Comparison of ENCODE assay signal across 8 cellular contexts in the genomic region with DNA sequence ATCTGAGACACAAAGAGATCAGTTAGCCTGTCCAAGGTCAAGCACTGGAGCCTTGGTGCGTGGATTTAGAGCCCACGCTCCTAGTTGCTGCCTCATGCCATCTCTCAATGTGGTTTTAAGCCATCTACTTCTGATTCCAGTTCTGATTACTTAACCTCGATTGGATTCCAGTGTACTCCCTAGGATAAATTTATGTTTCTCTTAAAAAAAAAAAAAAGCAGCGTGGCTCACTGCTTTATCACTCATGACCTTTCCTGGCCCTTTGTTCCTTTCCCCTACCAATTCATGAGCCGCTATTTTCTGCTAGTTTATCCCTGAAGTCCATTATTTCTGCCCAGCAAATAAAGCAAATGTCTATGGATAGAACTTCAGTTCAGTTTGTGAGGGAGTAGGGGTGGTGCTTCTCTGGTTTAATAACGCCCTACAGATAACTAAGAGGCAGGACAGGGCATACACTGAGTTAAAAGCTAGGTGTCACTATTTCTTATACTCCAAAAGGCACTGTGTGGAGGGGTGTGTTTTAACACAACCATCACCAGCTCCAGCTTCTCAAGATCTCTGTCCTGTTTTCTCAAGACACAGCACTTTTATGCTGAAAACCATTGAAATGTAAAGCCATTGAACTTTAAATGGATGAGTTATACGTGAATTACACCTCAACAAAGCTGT. TPM values are rescaled to one million over a fixed set of nuclear protein-coding genes. Genes with fewer than 3 reads are reported as not detected.
DNase-seq lines count a peak whose midpoint lies in the region; ATAC-seq and TF ChIP-seq lines count a peak whose summit lies in the region.

No MANE protein-coding gene starts in this region.

- H2BK5ac ChIP-seq in IMR-90 (ENCODE audit: low read depth, low read length, poor library complexity, severe bottlenecking), result no peak overlapping the region

- no peak overlapping the region for H4K91ac ChIP-seq in IMR-90 (ENCODE audit: insufficient read depth, low read depth, low read length)

- CTCF ChIA-PET in IMR-90 (lab: Yijun Ruan, JAX), result interaction anchor here (3.6 kb wide), 1 partner anchor 393 kb away, joined by 32 read pairs; no protein-coding TSS in a partner anchor

- H2AFZ ChIP-seq in IMR-90 (replicated peaks; ENCODE audit: low read length, poor library complexity) (no peak overlapping the region), neural cell (ENCODE audit: low read depth, low read length) (no peak overlapping the region)

- dilution Hi-C loops in IMR-90 (cut with HindIII; ENCODE audit: low sequenced_read_pairs, unreplicated experiment), result no loop called here

- ATAC-seq in IMR-90 (ENCODE audit: low read depth), result peak; percentile 70
- ATAC-seq in GM21447 (IDR thresholded peaks at IDR 0.05; ENCODE audit: unreplicated experiment), result no peak
- ATAC-seq in aorta (ENCODE audit: low FRiP score), result no peak

- H4K5ac ChIP-seq in IMR-90 (ENCODE audit: low read depth, low read length), result no peak overlapping the region

- H2BK120ac ChIP-seq in IMR-90 (ENCODE audit: low read depth, low read length), result no peak overlapping the region

- intact Hi-C loops in IMR-90 (cut with micrococcal nuclease) (loop anchor here (10.0 kb wide), 1 partner anchor 642 kb away; no protein-coding TSS in a partner anchor), aorta (cut with DNase I) (loop anchor here in 1 of 2 donors (5.0 kb wide), 1 partner anchor 154 kb away; no protein-coding TSS in a partner anchor)

- H3K18ac ChIP-seq in IMR-90 (ENCODE audit: low read depth, low read length), result no peak overlapping the region

- H2BK20ac ChIP-seq in IMR-90 (ENCODE audit: low read depth, low read length), result no peak overlapping the region

- H3K79me1 ChIP-seq in IMR-90 (ENCODE audit: low read depth in 1 of 2, low read length in 2 of 2), result no peaks in the 10 kb centered on the region

- no peak for TF ChIP-seq POLR2A in IMR-90 (IDR thresholded peaks at IDR 0.05; ENCODE audit: low read depth, low read length)

- H3K4me2 ChIP-seq in IMR-90 (ENCODE audit: low read depth, low read length), result no peak overlapping the region
- H3K4me2 ChIP-seq in neural cell (ENCODE audit: low read length), result no peak overlapping the region

- peaks cover 12% of the 10 kb centered on the region for H3F3A ChIP-seq in neural cell (ENCODE audit: insufficient read depth, low read length, poor library complexity, severe bottlenecking)

- no peak overlapping the region for H4K8ac ChIP-seq in IMR-90 (ENCODE audit: low read depth in 2 of 2, low read length in 2 of 2)

- no peak for TF ChIP-seq RAD21 in IMR-90 (IDR thresholded peaks at IDR 0.05; ENCODE audit: low read length)
- TF ChIP-seq RAD21 in neural cell (conservative IDR thresholded peaks at IDR 0.05), result no peak

- H3K56ac ChIP-seq in IMR-90 (ENCODE audit: extremely low read depth, insufficient read depth, low read length), result no peak overlapping the region

- WGBS in IMR-90 (ENCODE audit: extremely low coverage in 2 of 2, insufficient read length in 1 of 2), 2 experiments, result no CpG with 5 or more reads among the region's 7 CpGs
- WGBS in aorta, 2 donors, result 43 to 48% methylated on average over 7 of the region's 7 CpGs

- peak; percentile 3 for DNase-seq in NCI-H1105 treated with DMSO at 0.1 percent for 48 hours (lab: John Stamatoyannopoulos, UW)
- no peak for DNase-seq in NCI-H1105 (lab: John Stamatoyannopoulos, UW)
- DNase-seq in IMR-90, result peak; percentile 19
- DNase-seq in brain microvascular endothelial cell, result peak; percentile 8
- no peak for DNase-seq in NCI-H187 treated with DMSO at 0.1 percent for 48 hours (lab: John Stamatoyannopoulos, UW)
- DNase-seq in aorta, result no peak

- H3K36me3 ChIP-seq in IMR-90 (ENCODE audit: control insufficient read depth, insufficient read depth, low read length) (no peaks in the 10 kb centered on the region), brain microvascular endothelial cell (replicated peaks) (no peaks in the 10 kb centered on the region), neural cell (ENCODE audit: insufficient read depth, low read length) (no peaks in the 10 kb centered on the region), aorta (ENCODE audit: control insufficient read depth in 1 of 2, insufficient read depth in 2 of 2, low read length in 1 of 2) (no peaks in the 10 kb centered on the region)

- no peak overlapping the region for H2BK15ac ChIP-seq in IMR-90 (ENCODE audit: low read depth, low read length)

- H3K14ac ChIP-seq in IMR-90 (replicated peaks; ENCODE audit: low read depth, low read length), result no peak overlapping the region

- peak; percentile 27; the same call in 1 of the 2 replicates for TF ChIP-seq CTCF in IMR-90 (conservative IDR thresholded peaks at IDR 0.05; ENCODE audit: low read depth, low read length)
- peak; percentile 42 for TF ChIP-seq CTCF in brain microvascular endothelial cell (IDR thresholded peaks at IDR 0.05; ENCODE audit: low read depth, low read length, missing control alignments)
- peak; percentile 41 for TF ChIP-seq CTCF in neural cell (IDR thresholded peaks at IDR 0.05; ENCODE audit: poor library complexity, severe bottlenecking)

- H2AK5ac ChIP-seq in IMR-90 (ENCODE audit: low read depth, low read length), result no peak overlapping the region

- TF ChIP-seq EP300 in neural cell (conservative IDR thresholded peaks at IDR 0.05; ENCODE audit: poor library complexity, severe bottlenecking), result no peak

- POLR2A ChIA-PET in IMR-90 (lab: Charles Lee; ENCODE audit: unreplicated experiment), result interaction anchor here (0.5 kb wide), 1 partner anchor 23 kb away, joined by 4 read pairs; no protein-coding TSS in a partner anchor

- H3K4me1 ChIP-seq in IMR-90 (ENCODE audit: control insufficient read depth, insufficient read depth, low read length), result peaks cover 1% of the 10 kb centered on the region; the same call in 1 of the 2 replicates
- no peaks in the 10 kb centered on the region for H3K4me1 ChIP-seq in aorta (ENCODE audit: control insufficient read depth in 1 of 2, insufficient read depth in 2 of 2, low read length in 2 of 2)

- no peak overlapping the region for H3K23ac ChIP-seq in IMR-90 (ENCODE audit: low read depth, low read length)

- in situ Hi-C loops in IMR-90 (cut with MboI; ENCODE audit: low sequenced_read_pairs), result no loop called here
- in situ Hi-C loops in brain microvascular endothelial cell (cut with HindIII; ENCODE audit: low pct_ligation_motif_present, low sequenced_read_pairs), result no loop called here

- H3K4me3 ChIP-seq in IMR-90 (ENCODE audit: insufficient read depth, low read depth, low read length), result no peak overlapping the region
- H3K4me3 ChIP-seq in brain microvascular endothelial cell (ENCODE audit: low read depth, low read length), result no peak overlapping the region
- no peak overlapping the region for H3K4me3 ChIP-seq in neural cell (ENCODE audit: low read length)
- no peak overlapping the region for H3K4me3 ChIP-seq in aorta (ENCODE audit: low read length in 2 of 2)

- H3K9ac ChIP-seq in IMR-90 (ENCODE audit: low read depth, low read length), result no peak overlapping the region
- H3K9ac ChIP-seq in neural cell (ENCODE audit: low read length), result no peak overlapping the region

- H3K79me2 ChIP-seq in neural cell (replicated peaks; ENCODE audit: insufficient read depth, low read length), result no peaks in the 10 kb centered on the region

- BruUV-seq in IMR-90 (replicated peaks; lab: Mats Ljungman, UMichigan), result no TSS peak

- no peak overlapping the region for H2AK9ac ChIP-seq in IMR-90 (replicated peaks; ENCODE audit: low read depth, low read length, poor library complexity)

- H3K9me2 ChIP-seq in neural cell (ENCODE audit: insufficient read depth, low read length), result no peaks in the 10 kb centered on the region

- H3K27me3 ChIP-seq in IMR-90 (ENCODE audit: control insufficient read depth, insufficient read depth, low read length) (peaks cover 16% of the 10 kb centered on the region), brain microvascular endothelial cell (replicated peaks) (no peaks in the 10 kb centered on the region), neural cell (ENCODE audit: insufficient read depth, low read depth, low read length) (no peaks in the 10 kb centered on the region), aorta (ENCODE audit: control insufficient read depth in 1 of 2, insufficient read depth in 2 of 2, low read length in 1 of 2) (no peaks in the 10 kb centered on the region)

- H3K27ac ChIP-seq in IMR-90 (ENCODE audit: insufficient read depth, low read length) (no peak overlapping the region), brain microvascular endothelial cell (no peak overlapping the region), neural cell (ENCODE audit: low read length) (peak overlapping the region; percentile 94), aorta (ENCODE audit: low read depth in 1 of 2, low read length in 2 of 2) (no peak overlapping the region)

- H3K9me3 ChIP-seq in IMR-90 (ENCODE audit: control insufficient read depth, insufficient read depth, low read length) (no peaks in the 10 kb centered on the region; the same call in 1 of the 2 replicates), neural cell (ENCODE audit: low read length) (no peaks in the 10 kb centered on the region), aorta (ENCODE audit: control insufficient read depth, low read length) (no peaks in the 10 kb centered on the region)

- no peak overlapping the region for H3K4ac ChIP-seq in IMR-90 (ENCODE audit: low read depth, low read length)

- no peaks in the 10 kb centered on the region for H4K20me1 ChIP-seq in IMR-90 (ENCODE audit: insufficient read depth, low read length)
- no peaks in the 10 kb centered on the region for H4K20me1 ChIP-seq in neural cell (ENCODE audit: insufficient read depth)

- no peaks in the 10 kb centered on the region for H3K9me1 ChIP-seq in IMR-90 (ENCODE audit: insufficient read depth, low read length)

TF ChIP-seq in neural cell, 6 proteins besides CTCF, POLR2A, EP300 and RAD21 (continues in another document):
- TF ChIP-seq POLR2AphosphoS5 (IDR thresholded peaks at IDR 0.05), result no peak
- TF ChIP-seq EZH2 (IDR thresholded peaks at IDR 0.05; ENCODE audit: borderline replicate concordance, insufficient read depth, low read length, poor library complexity, severe bottlenecking), result no peak
- no peak for TF ChIP-seq SMC3 (conservative IDR thresholded peaks at IDR 0.05; ENCODE audit: poor library complexity)
- TF ChIP-seq MXI1 (conservative IDR thresholded peaks at IDR 0.05; ENCODE audit: poor library complexity, severe bottlenecking), result no peak

RNA-seq across cellular contexts. Expression of a gene that starts 9.8 kb away (rescaled TPM):
- 1.7 and 1.8 TPM in 2 replicates for total RNA-seq in IMR-90 (2012; rRNA removed)
- 1.8 and 3.0 TPM in 2 replicates for polyA plus RNA-seq in IMR-90 (2012; rRNA removed)
- polyA plus RNA-seq in IMR-90 (2012; cell fraction: cytosol; rRNA removed), result 0.77 and 1.0 TPM in 2 replicates
- polyA plus RNA-seq in IMR-90 (2012; cell fraction: nucleus; rRNA removed; ENCODE audit: low replicate concordance), result 0.66 and 3.4 TPM in 2 replicates
- polyA plus RNA-seq in neural cell, result 16.8 and 20.3 TPM in 2 replicates
- 32.6 and 49.0 TPM in 2 replicates for polyA minus RNA-seq in neural cell
- total RNA-seq in aorta, result 10 to 100 TPM; 11.9 to 18.2 TPM
- polyA plus RNA-seq in aorta, result 1 to 10 TPM; 2.1 to 3.0 TPM

Comparison
In these comparisons a context has a peak if more than half of its experiments do, and no peak if none do; other contexts are left out.
1. DNase-seq: peak in NCI-H1105 treated with DMSO at 0.1 percent for 48 hours (single experiment), IMR-90 (single experiment) and brain microvascular endothelial cell (single experiment); none in NCI-H1105 (single experiment), NCI-H187 treated with DMSO at 0.1 percent for 48 hours (single experiment) and aorta (0 of 2).
2. Peak in every context shown above with its lines, with median percentiles within 50 percentile points of each other: CTCF ChIP-seq.